ENCODE assay signal across 11 cellular contexts in the genomic region with DNA sequence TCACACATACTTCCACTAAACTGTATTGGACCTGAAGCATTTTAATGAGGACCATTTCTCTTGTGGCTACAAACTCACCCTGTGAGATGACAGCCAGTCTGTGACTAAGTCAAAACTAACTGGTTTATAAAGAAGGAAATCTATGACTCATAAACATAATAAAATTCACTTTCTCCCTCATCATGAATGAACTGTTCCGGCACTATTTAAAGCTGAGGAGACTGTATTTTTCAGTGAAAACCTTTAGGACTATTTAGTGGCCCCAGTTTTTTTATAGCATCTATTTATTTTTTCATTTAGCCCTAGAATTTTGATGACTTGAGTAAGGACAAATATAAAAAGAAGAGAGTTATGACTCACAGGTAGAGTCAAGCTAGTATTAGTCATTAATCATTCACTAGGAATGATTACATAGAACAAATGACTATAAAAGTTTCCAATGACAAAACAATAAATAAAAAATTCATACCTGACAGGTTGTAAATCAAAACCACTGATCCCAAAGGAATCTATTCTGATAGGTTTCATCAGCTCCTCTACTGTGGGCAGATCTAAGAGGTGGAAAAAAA. TPM values are rescaled to one million over a fixed set of nuclear protein-coding genes. Genes with fewer than 3 reads are reported as not detected.
DNase-seq lines count a peak whose midpoint lies in the region; ATAC-seq, FAIRE-seq and TF ChIP-seq lines count a peak whose summit lies in the region.
"Had no signal": no experiment of that assay in that cellular context is flagged by ENCODE, and none has a peak within 500 bp of the region (broad histone marks: within the 10 kb centered on the region; RNA-seq: fewer than 3 reads in every experiment).

No MANE protein-coding gene starts in this region.

- in situ Hi-C loops in gastrocnemius medialis (cut with MboI; ENCODE audit: low sequenced_read_pairs in 4 of 4): no loop called here

- TF ChIP-seq POLR2A in gastrocnemius medialis (IDR thresholded peaks at IDR 0.05): no peak

- H3K27ac ChIP-seq in kidney (ENCODE audit: low read depth in 2 of 2, low read length in 2 of 2) (no peak overlapping the region), gastrocnemius medialis (no peak overlapping the region)
- H3K27ac ChIP-seq: adrenal gland had no signal

- no peaks in the 10 kb centered on the region for H3K4me1 ChIP-seq in kidney (ENCODE audit: control insufficient read depth in 1 of 2, insufficient read depth in 1 of 2, low read depth in 1 of 2, low read length in 2 of 2)
- no peaks in the 10 kb centered on the region for H3K4me1 ChIP-seq in gastrocnemius medialis

- no peak overlapping the region for H3K9ac ChIP-seq in kidney (ENCODE audit: low read length in 2 of 2)

- intact Hi-C loops in kidney (cut with DNase I) (no loop called here), gastrocnemius medialis (cut with DNase I; ENCODE audit: low total_unique reads) (no loop called here)

- no peaks in the 10 kb centered on the region for H3K27me3 ChIP-seq in MG63
- H3K27me3 ChIP-seq in gastrocnemius medialis: no peaks in the 10 kb centered on the region
- H3K27me3 ChIP-seq: adrenal gland had no signal

- no peak for ATAC-seq in gastrocnemius medialis

- no peaks in the 10 kb centered on the region for H3K9me3 ChIP-seq in MG63
- no peaks in the 10 kb centered on the region for H3K9me3 ChIP-seq in kidney (ENCODE audit: control insufficient read depth in 1 of 2, low read length in 2 of 2)
- H3K9me3 ChIP-seq in gastrocnemius medialis: no peaks in the 10 kb centered on the region
- H3K9me3 ChIP-seq: adrenal gland had no signal

- H3K36me3 ChIP-seq in MG63 (peaks cover 27% of the 10 kb centered on the region), kidney (ENCODE audit: control insufficient read depth in 1 of 2, insufficient read depth in 2 of 2, low read length in 2 of 2) (peaks cover 13 to 24% of the 10 kb centered on the region in 2 donors), gastrocnemius medialis (peaks cover 0 to 51% of the 10 kb centered on the region in 2 donors)

- DNase-seq in GM04504 (ENCODE audit: low read depth): peak; percentile 34
- DNase-seq in MG63: peak; percentile 9
- peak; percentile 31 to 86 for DNase-seq in dermis microvascular lymphatic vessel endothelial cell (ENCODE audit: low read depth in 2 of 2)
- DNase-seq in skeletal muscle cell (ENCODE audit: low read depth): peak; percentile 32
- no peak for DNase-seq in epidermal melanocyte (ENCODE audit: insufficient read length, low spot score)
- no peak for DNase-seq in kidney
- no peak for DNase-seq in gastrocnemius medialis
- DNase-seq in NCI-H1092 (lab: John Stamatoyannopoulos, UW): no peak
- DNase-seq: activated CD4-positive, alpha-beta T cell treated with anti-CD3 and anti-CD28 coated beads, Interleukin-2, amount 50 U/mL, for 1 hour; glutamatergic neuron had no signal

- FAIRE-seq in kidney (lab: Jason Lieb, UNC): no peak

- no peak overlapping the region for H3K4me3 ChIP-seq in MG63
- H3K4me3 ChIP-seq in skeletal muscle cell (ENCODE audit: low read depth, low read length): no peak overlapping the region
- no peak overlapping the region for H3K4me3 ChIP-seq in kidney (ENCODE audit: low read length in 2 of 2)
- H3K4me3 ChIP-seq in gastrocnemius medialis: no peak overlapping the region
- H3K4me3 ChIP-seq: adrenal gland had no signal

- no peak for TF ChIP-seq CTCF in kidney (IDR thresholded peaks at IDR 0.05; ENCODE audit: borderline replicate concordance, extremely low read depth, insufficient read depth)
- TF ChIP-seq CTCF in gastrocnemius medialis (IDR thresholded peaks at IDR 0.05 in 4 of 5, conservative IDR thresholded peaks at IDR 0.05 in 1 of 5): no peak

RNA-seq across cellular contexts. Expression of a gene that starts 34.2 kb away (rescaled TPM):
- 3.9 and 4.2 TPM in 2 replicates for total RNA-seq in MG63 (2014; rRNA removed; shearing (Covaris generic); ENCODE audit: low replicate concordance)
- 2.9 and 3.6 TPM in 2 replicates for total RNA-seq in dermis microvascular lymphatic vessel endothelial cell
- total RNA-seq in kidney: 14.6 TPM
- 4.6 TPM for polyA plus RNA-seq in kidney (ENCODE audit: insufficient read depth, low read depth, low replicate concordance)
- total RNA-seq in gastrocnemius medialis: 1 to 10 TPM; 1.9 to 4.4 (median 3.2) TPM

Comparison
In these comparisons a context has a peak if more than half of its experiments do, and no peak if none do; other contexts are left out.
1. DNase-seq: peak in GM04504 (single experiment), MG63 (single experiment), dermis microvascular lymphatic vessel endothelial cell (2 of 2) and skeletal muscle cell (single experiment); none in epidermal melanocyte (single experiment), kidney (single experiment), gastrocnemius medialis (0 of 2) and NCI-H1092 (single experiment).